ENCODE assay signal across 26 cellular contexts in genomic region chr9:121631978-121632418, GRCh38. TPM values are rescaled to one million over a fixed set of nuclear protein-coding genes. Genes with fewer than 3 reads are reported as not detected.
"Had no signal": no experiment of that assay in that cellular context is flagged by ENCODE, and none has a peak within 500 bp of the region (broad histone marks: within the 10 kb centered on the region; RNA-seq: fewer than 3 reads in every experiment).

No MANE protein-coding gene starts in this region.

- H3K4me3 ChIP-seq: adrenal gland, ascending aorta, breast epithelium, esophagus squamous epithelium, gastroesophageal sphincter, heart left ventricle, lower lobe of right lung, pancreas, thoracic aorta, upper lobe of left lung had no signal

- H3K9me3 Mint-ChIP-seq: activated T-cell treated with anti-CD3 and anti-CD28 coated beads, Interleukin-2, amount 50 U/mL, for 4 hours; activated T-helper 2 cell treated with anti-CD3 and anti-CD28 coated beads, Interferon-gamma antibody, Interleukin-2, Interleukin-4, amounts not matched to agents 10 μg/mL and 5 μg/mL and 100 μg/mL, durations not matched to agents 14 hours and 24 hours and 36 hours; endodermal cell; naive thymus-derived CD8-positive, alpha-beta T cell; T-helper 1 cell treated with Interleukin-12 subunit alpha and Interleukin-12 subunit beta and Interleukin-4 antibody, amounts not matched to agents 30 μg/mL and 1 μg/mL, for 36 hours had no signal

- H3K27ac Mint-ChIP-seq: activated naive CD8-positive, alpha-beta T cell; activated T-helper 2 cell treated with anti-CD3 and anti-CD28 coated beads, Interferon-gamma antibody, Interleukin-2, Interleukin-4, amounts not matched to agents 10 μg/mL and 5 μg/mL and 100 μg/mL, durations not matched to agents 14 hours and 24 hours and 36 hours; naive thymus-derived CD8-positive, alpha-beta T cell; T-helper 1 cell treated with Interleukin-12 subunit alpha and Interleukin-12 subunit beta and Interleukin-4 antibody, amounts not matched to agents 30 μg/mL and 1 μg/mL, for 36 hours had no signal

- H3K27me3 ChIP-seq: adrenal gland, ascending aorta, breast epithelium, esophagus squamous epithelium, gastroesophageal sphincter, heart left ventricle, pancreas, upper lobe of left lung had no signal

- H3K9me3 ChIP-seq: adrenal gland, ascending aorta, breast epithelium, esophagus squamous epithelium, gastroesophageal sphincter, heart left ventricle, lower lobe of right lung, pancreas, thoracic aorta, upper lobe of left lung had no signal

- H3K4me3 Mint-ChIP-seq: activated naive CD8-positive, alpha-beta T cell; activated T-cell treated with anti-CD3 and anti-CD28 coated beads, Interleukin-2, amount 50 U/mL, for 4 hours; endodermal cell; naive thymus-derived CD8-positive, alpha-beta T cell; T-helper 1 cell treated with Interleukin-12 subunit alpha and Interleukin-12 subunit beta and Interleukin-4 antibody, amounts not matched to agents 30 μg/mL and 1 μg/mL, for 36 hours had no signal

- H3K27me3 Mint-ChIP-seq: activated naive CD8-positive, alpha-beta T cell had no signal

- DNase-seq: activated CD4-positive, alpha-beta T cell treated with anti-CD3 and anti-CD28 coated beads for 4 hours; activated CD4-positive, alpha-beta T cell treated with anti-CD3 and anti-CD28 coated beads, Interleukin-2, amount 50 U/mL, for 48 hours; activated CD4-positive, CD25-positive, alpha-beta regulatory T cell; activated CD8-positive, alpha-beta memory T cell treated with anti-CD3 and anti-CD28 coated beads, Interleukin-2, amount 50 U/mL, for 48 hours; activated naive CD4-positive, alpha-beta T cell; activated T-cell treated with anti-CD3 and anti-CD28 coated beads, Interleukin-2, amount 50 U/mL, for 4 hours; adrenal gland; cerebellar nuclear complex; cortex of kidney; endodermal cell; esophagus squamous epithelium; left cardiac atrium; lower lobe of right lung; naive thymus-derived CD8-positive, alpha-beta T cell; pancreas; stimulated activated CD4-positive, alpha-beta T cell treated with anti-CD3 and anti-CD28 coated beads, Interleukin-4, amount 100 ng/mL, for 1 hour; stimulated activated naive CD4-positive, alpha-beta T cell; upper lobe of left lung had no signal

- H3K36me3 ChIP-seq: adrenal gland, ascending aorta, breast epithelium, esophagus squamous epithelium, gastroesophageal sphincter, heart left ventricle, lower lobe of right lung, pancreas, thoracic aorta, upper lobe of left lung had no signal

- H3K27ac ChIP-seq: adrenal gland, ascending aorta, breast epithelium, esophagus squamous epithelium, gastroesophageal sphincter, heart left ventricle, lower lobe of right lung, thoracic aorta, upper lobe of left lung had no signal

- H3K36me3 Mint-ChIP-seq: activated naive CD8-positive, alpha-beta T cell; naive thymus-derived CD8-positive, alpha-beta T cell had no signal

- ATAC-seq: activated T-cell treated with anti-CD3 and anti-CD28 coated beads, Interleukin-2, amount 50 U/mL, for 4 hours; gastroesophageal sphincter; heart left ventricle; left cardiac atrium; lower lobe of right lung; naive thymus-derived CD8-positive, alpha-beta T cell had no signal

- H3K4me1 ChIP-seq: breast epithelium, pancreas had no signal

RNA-seq across cellular contexts. Expression of gene DAB2IP, which starts 19.4 kb away (rescaled TPM):
- total RNA-seq: activated T-helper 2 cell treated with anti-CD3 and anti-CD28 coated beads, Interferon-gamma antibody, Interleukin-2, Interleukin-4, amounts not matched to agents 10 μg/mL and 5 μg/mL and 100 μg/mL, durations not matched to agents 14 hours and 24 hours and 36 hours; naive thymus-derived CD8-positive, alpha-beta T cell had no signal
- polyA plus RNA-seq: naive thymus-derived CD8-positive, alpha-beta T cell had no signal
